Comparison of ENCODE assay signal across 9 cellular contexts in genomic region chr11:57323503-57324153, GRCh38. TPM values are rescaled to one million over a fixed set of nuclear protein-coding genes. Genes with fewer than 3 reads are reported as not detected.
DNase-seq lines count a peak whose midpoint lies in the region; ATAC-seq and TF ChIP-seq lines count a peak whose summit lies in the region.
"Had no signal": no experiment of that assay in that cellular context is flagged by ENCODE, and none has a peak within 500 bp of the region (broad histone marks: within the 10 kb centered on the region; RNA-seq: fewer than 3 reads in every experiment).

No MANE protein-coding gene starts in this region.

- H3K4me3 Mint-ChIP-seq in MCF 10A (ENCODE audit: unreplicated experiment) (peak overlapping the region; percentile 75), memory B cell (peak overlapping the region; percentile 92)

- 13 to 16% methylated on average over 11 of the region's 11 CpGs for WGBS in aorta, 2 donors

- DNase-seq in A673 (ENCODE audit: low spot score) = no peak
- no peak for DNase-seq in MCF 10A (ENCODE audit: unreplicated experiment)
- no peak for DNase-seq in memory B cell (ENCODE audit: low spot score in 2 of 2)
- DNase-seq in aorta = no peak
- no peak for DNase-seq in GDM1 (lab: John Stamatoyannopoulos, UW)
- DNase-seq in GOT3 (lab: John Stamatoyannopoulos, UW) = no peak

- H3K27me3 ChIP-seq in A673 (replicated peaks; ENCODE audit: insufficient read depth, low read depth, low read length, poor library complexity) = no peaks in the 10 kb centered on the region
- no peaks in the 10 kb centered on the region for H3K27me3 ChIP-seq in HUES6 (ENCODE audit: control insufficient read depth, insufficient read depth, low read length)
- H3K27me3 ChIP-seq in aorta (ENCODE audit: control insufficient read depth in 1 of 2, insufficient read depth in 2 of 2, low read length in 1 of 2) = no peaks in the 10 kb centered on the region

- TF ChIP-seq CTCF in A673 (conservative IDR thresholded peaks at IDR 0.05; ENCODE audit: low read depth, low read length) (no peak), MCF 10A (IDR thresholded peaks at IDR 0.05; ENCODE audit: unreplicated experiment) (peak; percentile 10)

- H3K27ac ChIP-seq in A673 (ENCODE audit: low read depth, low read length, poor library complexity, severe bottlenecking) = peak overlapping the region; percentile 85
- peak overlapping the region; percentile 81; the same call in 1 of the 2 replicates for H3K27ac ChIP-seq in HUES6 (ENCODE audit: low read depth, low read length)
- peak overlapping the region; percentile 57 to 88 for H3K27ac ChIP-seq in aorta (ENCODE audit: low read depth in 1 of 2, low read length in 2 of 2)

- H3K36me3 ChIP-seq in A673 (ENCODE audit: insufficient read depth, low read length, poor library complexity, severe bottlenecking) (peaks cover 53% of the 10 kb centered on the region), HUES6 (ENCODE audit: control insufficient read depth, insufficient read depth, low read length) (peaks cover 55% of the 10 kb centered on the region), aorta (ENCODE audit: control insufficient read depth in 1 of 2, insufficient read depth in 2 of 2, low read length in 1 of 2) (no peaks in the 10 kb centered on the region)

- peak overlapping the region; percentile 97 for H3K27ac Mint-ChIP-seq in MCF 10A (ENCODE audit: low read depth, unreplicated experiment)
- peak overlapping the region; percentile 95 for H3K27ac Mint-ChIP-seq in memory B cell

- ATAC-seq in memory B cell (ENCODE audit: low read depth) = no peak
- no peak for ATAC-seq in aorta (ENCODE audit: low FRiP score)
- ATAC-seq in HG02884 (IDR thresholded peaks at IDR 0.05; ENCODE audit: unreplicated experiment) = no peak

- H3K4me1 ChIP-seq in A673 (ENCODE audit: insufficient read depth, low read length, poor library complexity, severe bottlenecking) = peaks cover 43% of the 10 kb centered on the region
- peaks cover 34% of the 10 kb centered on the region for H3K4me1 ChIP-seq in HUES6 (ENCODE audit: control insufficient read depth, insufficient read depth, low read length)
- no peaks in the 10 kb centered on the region for H3K4me1 ChIP-seq in aorta (ENCODE audit: control insufficient read depth in 1 of 2, insufficient read depth in 2 of 2, low read length in 2 of 2)

- intact Hi-C loops in A673 (cut with micrococcal nuclease; ENCODE audit: unreplicated experiment) = loop anchor here (10.0 kb wide), 1 partner anchor 1251 kb away; the partner anchor contains the start of genes LPXN and ZFP91
- intact Hi-C loops in MCF 10A (cut with micrococcal nuclease) = loop anchor here (2.0 kb wide), 1 partner anchor 19 kb away; no protein-coding TSS in a partner anchor
- intact Hi-C loops in aorta (cut with DNase I) = loop anchor here (10.0 kb wide), 2 partner anchors 331 to 341 kb away; partner anchors contain the start of genes CLP1 (in 1 of the 2) and ZDHHC5 (in 1 of the 2)

- H3K4me1 Mint-ChIP-seq in MCF 10A (ENCODE audit: insufficient read depth, unreplicated experiment) (peaks cover 54% of the 10 kb centered on the region), memory B cell (peaks cover 28% of the 10 kb centered on the region)

- H3K4me3 ChIP-seq in A673 (ENCODE audit: low read depth, low read length, poor library complexity, severe bottlenecking) = peak overlapping the region; percentile 74
- H3K4me3 ChIP-seq in HUES6 (ENCODE audit: low read depth, low read length) = peak overlapping the region; percentile 68
- H3K4me3 ChIP-seq in aorta (ENCODE audit: low read length in 2 of 2) = peak overlapping the region; percentile 56

- BruUV-seq in A673 (replicated peaks; lab: Mats Ljungman, UMichigan) (no TSS peak), MCF 10A (replicated peaks; lab: Mats Ljungman, UMichigan) (no TSS peak)

- H3K27me3 Mint-ChIP-seq in MCF 10A (ENCODE audit: insufficient read depth, unreplicated experiment) = no peaks in the 10 kb centered on the region
- no peaks in the 10 kb centered on the region for H3K27me3 Mint-ChIP-seq in memory B cell

- H3K9me3 ChIP-seq in A673 (ENCODE audit: low read depth, low read length, poor library complexity, severe bottlenecking) = no peaks in the 10 kb centered on the region
- no peaks in the 10 kb centered on the region for H3K9me3 ChIP-seq in HUES6 (ENCODE audit: control insufficient read depth, insufficient read depth, low read depth, low read length)
- H3K9me3 ChIP-seq in aorta (ENCODE audit: control insufficient read depth, low read length) = no peaks in the 10 kb centered on the region

- H3K9ac ChIP-seq in HUES6 (ENCODE audit: low read length) = peak overlapping the region; percentile 87

- H3K9me3 Mint-ChIP-seq in MCF 10A (ENCODE audit: unreplicated experiment) = no peaks in the 10 kb centered on the region
- no peaks in the 10 kb centered on the region for H3K9me3 Mint-ChIP-seq in memory B cell

- POLR2A ChIA-PET in A673 (lab: Charles Lee; ENCODE audit: low non-redundant PET) = interaction anchor here (0.6 kb wide), 2 partner anchors 12 to 16 kb away, joined by 3 to 4 read pairs; partner anchors contain the start of gene SSRP1
- POLR2A ChIA-PET in MCF 10A (lab: Yijun Ruan, JAX) = interaction anchor here (0.5 to 10.1 kb wide), 8 partner anchors 11 to 1254 kb away, joined by 3 to 362 read pairs (median 38); partner anchors contain the start of gene SSRP1

- H3K36me3 Mint-ChIP-seq in MCF 10A (ENCODE audit: insufficient read depth, unreplicated experiment) = peaks cover 33% of the 10 kb centered on the region
- H3K36me3 Mint-ChIP-seq in memory B cell = peaks cover 25% of the 10 kb centered on the region

- CTCF ChIA-PET in A673 (lab: Charles Lee) (no interaction called here), MCF 10A (lab: Yijun Ruan, JAX) (interaction anchor here (0.6 to 4.1 kb wide), 9 partner anchors 12 to 464 kb away, joined by 3 to 24 read pairs (median 4); no protein-coding TSS in a partner anchor)

RNA-seq across cellular contexts. Expression of gene TNKS1BP1, which starts 1.1 kb away (rescaled TPM):
- total RNA-seq in A673 (2021) (80.4 and 88.8 TPM in 2 replicates), MCF 10A (2022) (198 and 202 TPM in 2 replicates), aorta (100 to 1,000 TPM; 169 to 184 TPM)
- polyA plus RNA-seq in aorta = 100 to 1,000 TPM in 1 of 2 donors, 10 to 100 TPM in 1; 35.2 to 161 TPM

RNA-seq across cellular contexts. Expression of gene SSRP1, which starts 12.1 kb away (rescaled TPM):
- total RNA-seq in A673 (2021) (393 and 399 TPM in 2 replicates), MCF 10A (2022) (159 and 229 TPM in 2 replicates), aorta (10 to 100 TPM; 43.2 to 48.7 TPM)
- polyA plus RNA-seq in aorta = 10 to 100 TPM; 37.8 to 44.9 TPM

RNA-seq across cellular contexts. Expression of gene P2RX3, which starts 14.5 kb away (rescaled TPM):
- not detected in 2 replicates for total RNA-seq in A673 (2021)
- total RNA-seq in MCF 10A (2022) = not detected in 2 replicates
- total RNA-seq in aorta = not detected
- polyA plus RNA-seq in aorta = not detected
- total RNA-seq: mononuclear cell had no signal

RNA-seq across cellular contexts. Expression of gene PRG3, which starts 57.3 kb away (rescaled TPM):
- total RNA-seq in A673 (2021) (not detected in 2 replicates), MCF 10A (2022) (not detected in 2 replicates), aorta (not detected)
- not detected for polyA plus RNA-seq in aorta
- total RNA-seq: mononuclear cell had no signal
